ENCODE assay signal across 14 cellular contexts in the genomic region with DNA sequence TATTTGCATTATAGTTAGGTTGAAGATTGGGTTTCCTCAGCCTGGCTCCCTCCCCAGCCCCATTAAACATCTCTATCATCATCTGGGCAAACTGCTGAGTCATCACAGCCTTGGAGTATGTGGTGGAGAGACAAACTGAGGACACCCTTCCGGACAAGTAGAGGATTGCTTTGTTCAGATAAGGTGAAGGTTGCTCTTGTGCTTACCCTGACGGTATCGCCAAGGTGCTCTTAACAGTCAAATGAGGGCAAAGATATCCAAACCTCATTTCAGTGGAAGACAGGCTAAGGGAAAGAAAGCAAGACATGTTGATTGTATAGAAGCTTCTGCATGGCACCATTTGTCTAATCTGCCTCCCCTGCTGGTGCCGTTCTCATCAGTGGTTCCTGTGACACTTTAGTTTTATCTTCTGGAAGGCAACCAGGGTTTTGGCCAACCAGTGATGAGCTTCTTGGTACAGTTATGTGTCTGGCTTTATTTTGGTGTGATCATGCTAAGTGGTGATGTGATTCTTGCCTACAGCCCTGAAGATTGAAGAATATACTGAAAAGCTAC. TPM values are rescaled to one million over a fixed set of nuclear protein-coding genes. Genes with fewer than 3 reads are reported as not detected.
DNase-seq lines count a peak whose midpoint lies in the region; ATAC-seq and TF ChIP-seq lines count a peak whose summit lies in the region.
"Had no signal": no experiment of that assay in that cellular context is flagged by ENCODE, and none has a peak within 500 bp of the region (broad histone marks: within the 10 kb centered on the region; RNA-seq: fewer than 3 reads in every experiment).

No MANE protein-coding gene starts in this region.

- H3K27me3 ChIP-seq in lower lobe of right lung (ENCODE audit: low read depth): no peaks in the 10 kb centered on the region

- peak overlapping the region in 1 of 5 experiments; percentile 13 for H3K4me3 Mint-ChIP-seq in brain
- H3K4me3 Mint-ChIP-seq in osteocyte (ENCODE audit: unreplicated experiment): no peak overlapping the region
- H3K4me3 Mint-ChIP-seq: activated naive CD4-positive, alpha-beta T cell treated with anti-CD3 and anti-CD28 coated beads, Interleukin-2, amount 50 U/mL, for 24 hours had no signal

- H3K36me3 ChIP-seq in lower lobe of right lung: peaks cover 7% of the 10 kb centered on the region

- H3K36me3 Mint-ChIP-seq in brain (no peaks in the 10 kb centered on the region), osteocyte (ENCODE audit: unreplicated experiment) (no peaks in the 10 kb centered on the region)
- H3K36me3 Mint-ChIP-seq: activated naive CD4-positive, alpha-beta T cell treated with anti-CD3 and anti-CD28 coated beads, Interleukin-2, amount 50 U/mL, for 24 hours had no signal

- H3K4me1 Mint-ChIP-seq in brain (peaks cover 96% of the 10 kb centered on the region), osteocyte (ENCODE audit: unreplicated experiment) (peaks cover 73% of the 10 kb centered on the region)

- H3K4me3 ChIP-seq in lower lobe of right lung: no peak overlapping the region

- peaks cover 60% of the 10 kb centered on the region for H3K4me1 ChIP-seq in lower lobe of right lung

- H3K27ac ChIP-seq in lower lobe of right lung: no peak overlapping the region
- H3K27ac ChIP-seq: 22Rv1, VCaP had no signal

- no peak for TF ChIP-seq CTCF in brain (conservative IDR thresholded peaks at IDR 0.05)
- no peak for TF ChIP-seq CTCF in osteocyte (IDR thresholded peaks at IDR 0.05)
- no peak for TF ChIP-seq CTCF in lower lobe of right lung (IDR thresholded peaks at IDR 0.05)

- peak; percentile 65 for DNase-seq in DMS 273 (lab: John Stamatoyannopoulos, UW; ENCODE audit: unreplicated experiment)
- DNase-seq in DMS 273 treated with DMSO at 0.1 percent for 48 hours (lab: John Stamatoyannopoulos, UW): no peak
- DNase-seq in NCI-H460 (ENCODE audit: extremely low read depth, low read depth): peak; percentile 25
- no peak for DNase-seq in osteocyte (ENCODE audit: extremely low spot score, unreplicated experiment)
- DNase-seq in activated effector memory CD4-positive, alpha-beta T cell treated with Interleukin-2 at 50 U/mL for 16 hours: no peak
- DNase-seq in lower lobe of right lung: no peak
- DNase-seq: left colon, NCI-H1105 treated with DMSO at 0.1 percent for 48 hours, posterior cingulate gyrus had no signal

- H3K27me3 Mint-ChIP-seq in brain (no peaks in the 10 kb centered on the region), osteocyte (ENCODE audit: unreplicated experiment) (no peaks in the 10 kb centered on the region)
- H3K27me3 Mint-ChIP-seq: activated naive CD4-positive, alpha-beta T cell treated with anti-CD3 and anti-CD28 coated beads, Interleukin-2, amount 50 U/mL, for 24 hours had no signal

- peak overlapping the region in 4 of 5 experiments; percentile 27 to 98 (median 50) for H3K27ac Mint-ChIP-seq in brain
- H3K27ac Mint-ChIP-seq in osteocyte (ENCODE audit: unreplicated experiment): peak overlapping the region; percentile 43
- H3K27ac Mint-ChIP-seq: activated naive CD4-positive, alpha-beta T cell treated with anti-CD3 and anti-CD28 coated beads, Interleukin-2, amount 50 U/mL, for 24 hours had no signal

- intact Hi-C loops in lower lobe of right lung (cut with DNase I): no loop called here

- no peaks in the 10 kb centered on the region for H3K9me3 ChIP-seq in lower lobe of right lung

- H3K9me3 Mint-ChIP-seq in brain: no peaks in the 10 kb centered on the region
- no peaks in the 10 kb centered on the region for H3K9me3 Mint-ChIP-seq in osteocyte (ENCODE audit: unreplicated experiment)
- H3K9me3 Mint-ChIP-seq: activated naive CD4-positive, alpha-beta T cell treated with anti-CD3 and anti-CD28 coated beads, Interleukin-2, amount 50 U/mL, for 24 hours had no signal

- ATAC-seq in activated CD4-positive, CD25-positive, alpha-beta regulatory T cell treated with anti-CD3 and anti-CD28 coated beads, Interleukin-2, amount 50 U/mL, for 24 hours: no peak
- no peak for ATAC-seq in lower lobe of right lung
- ATAC-seq: left colon had no signal

RNA-seq across cellular contexts. Expression of a gene that starts 56.9 kb away (rescaled TPM):
- 0.14 and 0.25 TPM in 2 replicates for total RNA-seq in NCI-H460 (2014; rRNA removed; shearing (Covaris generic))
- 0.49 and 0.82 TPM in 2 replicates for polyA plus RNA-seq in NCI-H460 (2014; cell fraction: nucleus; rRNA removed)
- 17.5 TPM for polyA plus RNA-seq in brain (ENCODE audit: insufficient read depth, low read depth, low replicate concordance)
- total RNA-seq in osteocyte (3.1 and 4.5 TPM in 2 replicates), lower lobe of right lung (349 TPM)

Comparison
In these comparisons a context has a peak if more than half of its experiments do, and no peak if none do; other contexts are left out.
1. DNase-seq: peak in DMS 273 (single experiment) and NCI-H460 (single experiment); none in DMS 273 treated with DMSO at 0.1 percent for 48 hours (single experiment), osteocyte (single experiment), activated effector memory CD4-positive, alpha-beta T cell treated with Interleukin-2 at 50 U/mL for 16 hours (single experiment) and lower lobe of right lung (single experiment).
2. RNA of a gene that starts 56.9 kb away (total RNA-seq): 349 TPM in lower lobe of right lung (single experiment); 3.1 to 4.5 TPM in osteocyte and 0.14 to 0.25 TPM in NCI-H460; every median in the first group is over 10 times any median in the second.